Comparison of ENCODE assay signal across 21 cellular contexts in the genomic region with DNA sequence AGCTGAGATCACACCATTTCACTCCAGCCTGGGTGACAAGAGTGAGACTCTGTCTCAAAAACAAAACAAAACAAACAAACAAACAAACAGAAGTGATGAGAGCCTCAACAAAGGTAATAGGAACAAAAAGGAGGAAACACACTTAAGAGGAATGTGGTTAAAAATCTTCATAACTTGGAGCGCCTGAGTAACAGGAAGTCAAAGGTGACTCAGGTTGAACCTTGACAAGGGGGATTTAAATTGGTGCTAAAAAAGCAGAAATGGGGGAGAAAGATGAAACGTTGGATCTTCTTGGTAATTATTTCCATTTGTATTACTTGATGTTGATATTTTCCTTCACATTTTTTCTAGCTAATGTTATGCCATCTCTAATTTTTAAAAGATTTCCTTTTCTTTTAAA.
A peak's percentile ranks its signal among the peaks of the same experiment; 100 is the strongest.
DNase-seq lines count a peak whose midpoint lies in the region; FAIRE-seq and TF ChIP-seq lines count a peak whose summit lies in the region.
"Had no signal": no experiment of that assay in that cellular context is flagged by ENCODE, and none has a peak within 500 bp of the region (broad histone marks: within the 10 kb centered on the region; RNA-seq: fewer than 3 reads in every experiment).

No MANE protein-coding gene starts in this region.

- H3K36me3 ChIP-seq in astrocyte (ENCODE audit: insufficient read depth, low read length) = no peaks in the 10 kb centered on the region

- H3K79me2 ChIP-seq in astrocyte (ENCODE audit: insufficient read depth, low read length) = no peaks in the 10 kb centered on the region

- H3K4me1 Mint-ChIP-seq in HFFc6 (ENCODE audit: low read depth) (peaks cover 39% of the 10 kb centered on the region), astrocyte (ENCODE audit: low read depth, unreplicated experiment) (peaks cover 31% of the 10 kb centered on the region)

- 0 out of 2 replicates have a peak, but pooled peaks cover 5% of the 10 kb centered on the region for H3K36me3 Mint-ChIP-seq in HFFc6 (ENCODE audit: low read depth)
- no peaks in the 10 kb centered on the region for H3K36me3 Mint-ChIP-seq in astrocyte (ENCODE audit: low read depth, unreplicated experiment)

- H3K9me3 Mint-ChIP-seq in HFFc6 (no peaks in the 10 kb centered on the region), astrocyte (ENCODE audit: unreplicated experiment) (peaks cover 2% of the 10 kb centered on the region)
- H3K9me3 Mint-ChIP-seq: H9 had no signal

- no peaks in the 10 kb centered on the region for H3K9me3 ChIP-seq in astrocyte (ENCODE audit: insufficient read depth, low read depth, low read length)
- H3K9me3 ChIP-seq: A549 had no signal

- no peak overlapping the region for H3K27ac ChIP-seq in astrocyte (ENCODE audit: low read depth, low read length)
- H3K27ac ChIP-seq: A549, C4-2B, HL-60 had no signal

- H3K27ac Mint-ChIP-seq in HFFc6 (no peak overlapping the region; the same call in 1 of the 2 replicates), astrocyte (ENCODE audit: unreplicated experiment) (no peak overlapping the region)

- no peaks in the 10 kb centered on the region for H3K27me3 ChIP-seq in astrocyte (ENCODE audit: insufficient read depth, low read length)

- FAIRE-seq in astrocyte (lab: Jason Lieb, UNC) = no peak
- FAIRE-seq: A549, GM12891, RCC 7860 had no signal

- H4K20me1 ChIP-seq in astrocyte (ENCODE audit: insufficient read depth, low read length) = no peaks in the 10 kb centered on the region

- H3K4me1 ChIP-seq in astrocyte (ENCODE audit: insufficient read depth, low read length) = peaks cover 4% of the 10 kb centered on the region
- H3K4me1 ChIP-seq: A549 had no signal

- no peak overlapping the region for H3K4me3 ChIP-seq in astrocyte (ENCODE audit: insufficient read depth, low read depth, low read length)
- H3K4me3 ChIP-seq: A549 had no signal

- H2AFZ ChIP-seq in astrocyte (ENCODE audit: low read depth, low read length) = no peak overlapping the region

- H3K4me3 Mint-ChIP-seq in HFFc6 (0 out of 2 replicates have a peak overlapping the region, but pooled peaks have one; percentile 14), astrocyte (ENCODE audit: unreplicated experiment) (no peak overlapping the region)
- H3K4me3 Mint-ChIP-seq: H9 had no signal

- no peak for TF ChIP-seq CTCF in HFFc6 (IDR thresholded peaks at IDR 0.05)
- no peak for TF ChIP-seq CTCF in astrocyte (IDR thresholded peaks at IDR 0.05; ENCODE audit: insufficient read depth, low read depth, low read length)

- H3K9ac ChIP-seq in astrocyte (ENCODE audit: low read length) = no peak overlapping the region

- H3K27me3 Mint-ChIP-seq in HFFc6 (ENCODE audit: insufficient read depth) (no peaks in the 10 kb centered on the region), astrocyte (ENCODE audit: low read depth, unreplicated experiment) (no peaks in the 10 kb centered on the region)

- DNase-seq in A172 (ENCODE audit: low spot score) (peak; percentile 25), HFFc6 (no peak), astrocyte (ENCODE audit: low read depth) (peak; percentile 8), glomerular visceral epithelial cell (ENCODE audit: extremely low spot score) (peak; percentile 7), AG08395 (ENCODE audit: low spot score) (no peak), cerebellar cortex (ENCODE audit: low spot score) (no peak), H4 (ENCODE audit: low spot score) (no peak), NCI-H524 treated with DMSO at 0.1 percent for 48 hours (lab: John Stamatoyannopoulos, UW) (no peak)
- DNase-seq: DND-41, GF-D8, H9, NCI-H1048, NCI-H146, NCI-H2081, NCI-H510A, SHP77 treated with DMSO at 0.1 percent for 48 hours had no signal

- H3K4me2 ChIP-seq in astrocyte (ENCODE audit: low read length) = no peak overlapping the region
- H3K4me2 ChIP-seq: A549 had no signal

Comparison
In these comparisons a context has a peak if more than half of its experiments do, and no peak if none do; other contexts are left out.
1. DNase-seq: peak in A172 (single experiment), astrocyte (single experiment) and glomerular visceral epithelial cell (single experiment); none in HFFc6 (single experiment), AG08395 (single experiment), cerebellar cortex (single experiment), H4 (single experiment) and NCI-H524 treated with DMSO at 0.1 percent for 48 hours (single experiment).